ENCODE assay signal across 27 cellular contexts in genomic region chr1:236670060-236670459, GRCh38. TPM values are rescaled to one million over a fixed set of nuclear protein-coding genes. Genes with fewer than 3 reads are reported as not detected.
"Had no signal": no experiment of that assay in that cellular context is flagged by ENCODE, and none has a peak within 500 bp of the region (broad histone marks: within the 10 kb centered on the region; RNA-seq: fewer than 3 reads in every experiment).

No MANE protein-coding gene starts in this region.

- DNase-seq: hypothalamus; immature natural killer cell; kidney; left colon; left lung; midbrain; mucosa of descending colon; naive thymus-derived CD4-positive, alpha-beta T cell; pancreas; posterior cingulate gyrus; retina; right cardiac atrium; stimulated activated CD4-positive, alpha-beta T cell treated with anti-CD3 and anti-CD28 coated beads, Interleukin-12 subunit alpha, Interleukin-12 subunit beta, amount 100 ng/mL, for 4 hours; stimulated activated CD4-positive, alpha-beta T cell treated with anti-CD3 and anti-CD28 coated beads, Interleukin-15, amount 100 ng/mL, for 24 hours; stimulated activated CD4-positive, alpha-beta T cell treated with anti-CD3 and anti-CD28 coated beads, Interleukin-2, amount 100 ng/mL, for 24 hours; stimulated activated CD4-positive, alpha-beta T cell treated with anti-CD3 and anti-CD28 coated beads, Interleukin-4, amount 100 ng/mL, for 1 hour; stimulated activated naive B cell treated with anti-CD40 and anti-IgM and Interleukin-4, amounts not matched to agents 10 μg/mL and 1 μg/mL and 100 μg/mL, for 72 hours; stimulated activated naive CD8-positive, alpha-beta T cell treated with anti-CD3 and anti-CD28 coated beads, Interleukin-15, Interleukin-2, amounts not matched to agents 100 U/mL and 50 U/mL, for 24 hours; stomach; testis; uterus had no signal

- H3K4me1 ChIP-seq: left lung, pancreas, prostate gland, testis, uterus had no signal

- H3K27me3 ChIP-seq: pancreas, stomach, testis, tibial nerve, uterus had no signal

- H3K4me3 ChIP-seq: left lung, mucosa of descending colon, pancreas, prostate gland, skin epidermis, stomach, testis, tibial nerve, uterus had no signal

- ATAC-seq: left colon; left lung; mucosa of descending colon; naive thymus-derived CD4-positive, alpha-beta T cell; natural killer cell treated with Interleukin-12 subunit alpha and Interleukin-12 subunit beta and Interleukin-15 and Interleukin-18, amount 100 ng/mL, for 72 hours; right cardiac atrium; sciatic nerve; stimulated activated naive B cell treated with anti-CD40 and anti-IgM and Interleukin-4, amounts not matched to agents 10 μg/mL and 1 μg/mL and 100 μg/mL, for 72 hours; stimulated activated naive CD8-positive, alpha-beta T cell treated with anti-CD3 and anti-CD28 coated beads, Interleukin-15, Interleukin-2, amounts not matched to agents 100 U/mL and 50 U/mL, for 24 hours had no signal

- H3K9me3 ChIP-seq: left lung, mucosa of descending colon, pancreas, prostate gland, stomach, testis, tibial nerve, uterus had no signal

- H3K36me3 ChIP-seq: left lung, pancreas, prostate gland, stomach, tibial nerve, uterus had no signal

- H3K27ac ChIP-seq: left lung, pancreas, prostate gland, skin epidermis, stomach, testis, tibial nerve, uterus had no signal

RNA-seq across cellular contexts. Expression of gene ACTN2, which starts 16.2 kb away (rescaled TPM):
- total RNA-seq: left colon; naive thymus-derived CD4-positive, alpha-beta T cell; osteoblast had no signal
- polyA plus RNA-seq: immature natural killer cell; naive thymus-derived CD4-positive, alpha-beta T cell had no signal
